ENCODE assay signal across 1 cellular context in the genomic region with DNA sequence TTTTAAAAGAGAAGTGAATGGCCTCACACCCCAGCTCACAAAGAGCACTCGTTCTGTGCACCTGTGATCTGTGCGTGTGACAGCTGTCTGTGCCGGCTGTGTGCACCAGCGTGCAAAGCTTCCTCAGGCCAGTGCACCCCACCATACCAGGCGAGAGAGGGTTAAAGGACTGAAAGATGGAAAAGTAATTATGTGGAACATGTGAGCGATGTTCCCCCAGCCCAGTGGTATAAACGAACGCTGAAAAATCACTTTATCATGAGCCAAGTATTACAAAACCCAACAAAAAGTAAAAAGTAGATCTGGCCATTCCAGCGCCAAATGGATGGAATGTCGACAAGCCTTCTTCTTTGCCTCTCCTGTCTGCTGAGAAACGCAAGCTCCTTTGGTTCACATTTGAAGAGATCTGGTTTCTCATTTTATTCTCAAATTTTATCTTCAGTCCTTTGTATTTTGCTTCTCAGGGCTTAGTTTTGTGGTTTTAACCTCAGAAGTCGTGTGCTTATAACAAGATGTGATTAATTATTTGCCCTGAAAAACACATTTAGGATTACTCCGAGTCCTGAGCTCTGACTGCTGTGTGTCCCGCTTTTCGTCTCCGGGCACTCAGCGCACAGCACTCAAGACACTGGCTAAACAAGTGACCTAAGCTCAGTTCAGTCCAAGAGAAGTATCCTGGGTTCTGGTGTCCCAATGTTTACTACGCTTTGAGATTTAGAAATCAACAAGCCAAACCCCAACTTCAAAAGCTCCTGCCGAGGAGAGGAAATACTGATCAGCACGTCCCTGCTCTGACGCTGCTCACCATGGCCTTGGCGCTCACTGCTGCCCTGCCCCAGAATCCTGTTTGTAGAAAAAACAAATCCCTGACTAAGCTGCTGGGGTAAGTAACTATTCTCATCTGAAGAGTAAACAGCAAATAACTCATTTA.
TF ChIP-seq lines count a peak whose summit lies in the region.

No MANE protein-coding gene starts in this region.

TF ChIP-seq in HepG2, 621 proteins besides CTCF, POLR2A, EP300 and RAD21 (continued from another document and continues in another):
- TF ChIP-seq ZNF121 (CRISPR knock-in tag; IDR thresholded peaks at IDR 0.05) (no peak), ZNF781 (CRISPR knock-in tag; IDR thresholded peaks at IDR 0.05; ENCODE audit: borderline replicate concordance, not compliant biosample characterization) (no peak), MATR3 (CRISPR knock-in tag; IDR thresholded peaks at IDR 0.05) (no peak), JUND (CRISPR knock-in tag; IDR thresholded peaks at IDR 0.05) (no peak), ZNF350 (CRISPR knock-in tag; IDR thresholded peaks at IDR 0.05; ENCODE audit: borderline replicate concordance, low read depth) (peak; percentile 51; the same call in 1 of the 2 replicates), HOXA3 (CRISPR knock-in tag; IDR thresholded peaks at IDR 0.05) (peak; percentile 64; the same call in 1 of the 2 replicates), ZNF614 (CRISPR knock-in tag; IDR thresholded peaks at IDR 0.05; ENCODE audit: borderline replicate concordance) (peak; percentile 58; the same call in 1 of the 2 replicates), SETDB1 (CRISPR knock-in tag; IDR thresholded peaks at IDR 0.05; ENCODE audit: borderline replicate concordance) (no peak), TEAD2 (CRISPR knock-in tag; IDR thresholded peaks at IDR 0.05) (no peak), IRF2 (CRISPR knock-in tag; IDR thresholded peaks at IDR 0.05) (no peak), MAFK (conservative IDR thresholded peaks at IDR 0.05 in 1 of 2, IDR thresholded peaks at IDR 0.05 in 1 of 2; ENCODE audit: low read length in 2 of 2) (no peak), ZNF224 (CRISPR knock-in tag; IDR thresholded peaks at IDR 0.05) (no peak), ISL2 (CRISPR knock-in tag; IDR thresholded peaks at IDR 0.05) (peak; percentile 63; the same call in 1 of the 2 replicates), ZSCAN29 (CRISPR knock-in tag; conservative IDR thresholded peaks at IDR 0.05) (no peak), SRSF9 (IDR thresholded peaks at IDR 0.05; ENCODE audit: borderline replicate concordance, insufficient read depth, low read depth, low read length, poor library complexity, severe bottlenecking) (no peak), CENPX (CRISPR knock-in tag; IDR thresholded peaks at IDR 0.05) (no peak), ZNF746 (CRISPR knock-in tag; IDR thresholded peaks at IDR 0.05) (no peak), ZNF564 (CRISPR knock-in tag; IDR thresholded peaks at IDR 0.05) (no peak), ETV5 (CRISPR knock-in tag; IDR thresholded peaks at IDR 0.05; ENCODE audit: borderline replicate concordance) (peak; percentile 46; the same call in 1 of the 2 replicates), TOPORS (CRISPR knock-in tag; IDR thresholded peaks at IDR 0.05) (no peak), ZNF556 (CRISPR knock-in tag; IDR thresholded peaks at IDR 0.05; ENCODE audit: borderline replicate concordance) (0 out of 2 replicates have a peak, but pooled peaks have one; percentile 44), ZNF652 (CRISPR knock-in tag; IDR thresholded peaks at IDR 0.05; ENCODE audit: borderline replicate concordance, low read depth) (0 out of 2 replicates have a peak, but pooled peaks have one; percentile 17), ARNTL (CRISPR knock-in tag; IDR thresholded peaks at IDR 0.05) (no peak; the same call in none of the 2 replicates), ZNF558 (CRISPR knock-in tag; IDR thresholded peaks at IDR 0.05; ENCODE audit: borderline replicate concordance) (no peak), ZNF17 (CRISPR knock-in tag; IDR thresholded peaks at IDR 0.05) (no peak), ZNF292 (CRISPR knock-in tag; IDR thresholded peaks at IDR 0.05; ENCODE audit: borderline replicate concordance, low read depth) (peak; percentile 20; the same call in 1 of the 2 replicates), ZNF557 (CRISPR knock-in tag; IDR thresholded peaks at IDR 0.05) (no peak)
- TF ChIP-seq, protein P1, sequence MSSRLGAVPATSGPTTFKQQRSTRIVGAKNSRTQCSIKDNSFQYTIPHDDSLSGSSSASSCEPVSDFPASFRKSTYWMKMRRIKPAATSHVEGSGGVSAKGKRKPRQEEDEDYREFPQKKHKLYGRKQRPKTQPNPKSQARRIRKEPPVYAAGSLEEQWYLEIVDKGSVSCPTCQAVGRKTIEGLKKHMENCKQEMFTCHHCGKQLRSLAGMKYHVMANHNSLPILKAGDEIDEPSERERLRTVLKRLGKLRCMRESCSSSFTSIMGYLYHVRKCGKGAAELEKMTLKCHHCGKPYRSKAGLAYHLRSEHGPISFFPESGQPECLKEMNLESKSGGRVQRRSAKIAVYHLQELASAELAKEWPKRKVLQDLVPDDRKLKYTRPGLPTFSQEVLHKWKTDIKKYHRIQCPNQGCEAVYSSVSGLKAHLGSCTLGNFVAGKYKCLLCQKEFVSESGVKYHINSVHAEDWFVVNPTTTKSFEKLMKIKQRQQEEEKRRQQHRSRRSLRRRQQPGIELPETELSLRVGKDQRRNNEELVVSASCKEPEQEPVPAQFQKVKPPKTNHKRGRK (CRISPR knock-in tag; IDR thresholded peaks at IDR 0.05), result no peak
- TF ChIP-seq, protein P2, sequence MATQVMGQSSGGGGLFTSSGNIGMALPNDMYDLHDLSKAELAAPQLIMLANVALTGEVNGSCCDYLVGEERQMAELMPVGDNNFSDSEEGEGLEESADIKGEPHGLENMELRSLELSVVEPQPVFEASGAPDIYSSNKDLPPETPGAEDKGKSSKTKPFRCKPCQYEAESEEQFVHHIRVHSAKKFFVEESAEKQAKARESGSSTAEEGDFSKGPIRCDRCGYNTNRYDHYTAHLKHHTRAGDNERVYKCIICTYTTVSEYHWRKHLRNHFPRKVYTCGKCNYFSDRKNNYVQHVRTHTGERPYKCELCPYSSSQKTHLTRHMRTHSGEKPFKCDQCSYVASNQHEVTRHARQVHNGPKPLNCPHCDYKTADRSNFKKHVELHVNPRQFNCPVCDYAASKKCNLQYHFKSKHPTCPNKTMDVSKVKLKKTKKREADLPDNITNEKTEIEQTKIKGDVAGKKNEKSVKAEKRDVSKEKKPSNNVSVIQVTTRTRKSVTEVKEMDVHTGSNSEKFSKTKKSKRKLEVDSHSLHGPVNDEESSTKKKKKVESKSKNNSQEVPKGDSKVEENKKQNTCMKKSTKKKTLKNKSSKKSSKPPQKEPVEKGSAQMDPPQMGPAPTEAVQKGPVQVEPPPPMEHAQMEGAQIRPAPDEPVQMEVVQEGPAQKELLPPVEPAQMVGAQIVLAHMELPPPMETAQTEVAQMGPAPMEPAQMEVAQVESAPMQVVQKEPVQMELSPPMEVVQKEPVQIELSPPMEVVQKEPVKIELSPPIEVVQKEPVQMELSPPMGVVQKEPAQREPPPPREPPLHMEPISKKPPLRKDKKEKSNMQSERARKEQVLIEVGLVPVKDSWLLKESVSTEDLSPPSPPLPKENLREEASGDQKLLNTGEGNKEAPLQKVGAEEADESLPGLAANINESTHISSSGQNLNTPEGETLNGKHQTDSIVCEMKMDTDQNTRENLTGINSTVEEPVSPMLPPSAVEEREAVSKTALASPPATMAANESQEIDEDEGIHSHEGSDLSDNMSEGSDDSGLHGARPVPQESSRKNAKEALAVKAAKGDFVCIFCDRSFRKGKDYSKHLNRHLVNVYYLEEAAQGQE (IDR thresholded peaks at IDR 0.05; ENCODE audit: borderline replicate concordance in 1 of 2, low read depth in 1 of 2, low read length in 2 of 2), result no peak
- TF ChIP-seq, protein P3, sequence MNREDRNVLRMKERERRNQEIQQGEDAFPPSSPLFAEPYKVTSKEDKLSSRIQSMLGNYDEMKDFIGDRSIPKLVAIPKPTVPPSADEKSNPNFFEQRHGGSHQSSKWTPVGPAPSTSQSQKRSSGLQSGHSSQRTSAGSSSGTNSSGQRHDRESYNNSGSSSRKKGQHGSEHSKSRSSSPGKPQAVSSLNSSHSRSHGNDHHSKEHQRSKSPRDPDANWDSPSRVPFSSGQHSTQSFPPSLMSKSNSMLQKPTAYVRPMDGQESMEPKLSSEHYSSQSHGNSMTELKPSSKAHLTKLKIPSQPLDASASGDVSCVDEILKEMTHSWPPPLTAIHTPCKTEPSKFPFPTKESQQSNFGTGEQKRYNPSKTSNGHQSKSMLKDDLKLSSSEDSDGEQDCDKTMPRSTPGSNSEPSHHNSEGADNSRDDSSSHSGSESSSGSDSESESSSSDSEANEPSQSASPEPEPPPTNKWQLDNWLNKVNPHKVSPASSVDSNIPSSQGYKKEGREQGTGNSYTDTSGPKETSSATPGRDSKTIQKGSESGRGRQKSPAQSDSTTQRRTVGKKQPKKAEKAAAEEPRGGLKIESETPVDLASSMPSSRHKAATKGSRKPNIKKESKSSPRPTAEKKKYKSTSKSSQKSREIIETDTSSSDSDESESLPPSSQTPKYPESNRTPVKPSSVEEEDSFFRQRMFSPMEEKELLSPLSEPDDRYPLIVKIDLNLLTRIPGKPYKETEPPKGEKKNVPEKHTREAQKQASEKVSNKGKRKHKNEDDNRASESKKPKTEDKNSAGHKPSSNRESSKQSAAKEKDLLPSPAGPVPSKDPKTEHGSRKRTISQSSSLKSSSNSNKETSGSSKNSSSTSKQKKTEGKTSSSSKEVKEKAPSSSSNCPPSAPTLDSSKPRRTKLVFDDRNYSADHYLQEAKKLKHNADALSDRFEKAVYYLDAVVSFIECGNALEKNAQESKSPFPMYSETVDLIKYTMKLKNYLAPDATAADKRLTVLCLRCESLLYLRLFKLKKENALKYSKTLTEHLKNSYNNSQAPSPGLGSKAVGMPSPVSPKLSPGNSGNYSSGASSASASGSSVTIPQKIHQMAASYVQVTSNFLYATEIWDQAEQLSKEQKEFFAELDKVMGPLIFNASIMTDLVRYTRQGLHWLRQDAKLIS (CRISPR knock-in tag; IDR thresholded peaks at IDR 0.05), result no peak
- TF ChIP-seq, protein P4, sequence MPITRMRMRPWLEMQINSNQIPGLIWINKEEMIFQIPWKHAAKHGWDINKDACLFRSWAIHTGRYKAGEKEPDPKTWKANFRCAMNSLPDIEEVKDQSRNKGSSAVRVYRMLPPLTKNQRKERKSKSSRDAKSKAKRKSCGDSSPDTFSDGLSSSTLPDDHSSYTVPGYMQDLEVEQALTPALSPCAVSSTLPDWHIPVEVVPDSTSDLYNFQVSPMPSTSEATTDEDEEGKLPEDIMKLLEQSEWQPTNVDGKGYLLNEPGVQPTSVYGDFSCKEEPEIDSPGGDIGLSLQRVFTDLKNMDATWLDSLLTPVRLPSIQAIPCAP (CRISPR knock-in tag; IDR thresholded peaks at IDR 0.05; ENCODE audit: low read depth), result no peak
- TF ChIP-seq, protein P5, sequence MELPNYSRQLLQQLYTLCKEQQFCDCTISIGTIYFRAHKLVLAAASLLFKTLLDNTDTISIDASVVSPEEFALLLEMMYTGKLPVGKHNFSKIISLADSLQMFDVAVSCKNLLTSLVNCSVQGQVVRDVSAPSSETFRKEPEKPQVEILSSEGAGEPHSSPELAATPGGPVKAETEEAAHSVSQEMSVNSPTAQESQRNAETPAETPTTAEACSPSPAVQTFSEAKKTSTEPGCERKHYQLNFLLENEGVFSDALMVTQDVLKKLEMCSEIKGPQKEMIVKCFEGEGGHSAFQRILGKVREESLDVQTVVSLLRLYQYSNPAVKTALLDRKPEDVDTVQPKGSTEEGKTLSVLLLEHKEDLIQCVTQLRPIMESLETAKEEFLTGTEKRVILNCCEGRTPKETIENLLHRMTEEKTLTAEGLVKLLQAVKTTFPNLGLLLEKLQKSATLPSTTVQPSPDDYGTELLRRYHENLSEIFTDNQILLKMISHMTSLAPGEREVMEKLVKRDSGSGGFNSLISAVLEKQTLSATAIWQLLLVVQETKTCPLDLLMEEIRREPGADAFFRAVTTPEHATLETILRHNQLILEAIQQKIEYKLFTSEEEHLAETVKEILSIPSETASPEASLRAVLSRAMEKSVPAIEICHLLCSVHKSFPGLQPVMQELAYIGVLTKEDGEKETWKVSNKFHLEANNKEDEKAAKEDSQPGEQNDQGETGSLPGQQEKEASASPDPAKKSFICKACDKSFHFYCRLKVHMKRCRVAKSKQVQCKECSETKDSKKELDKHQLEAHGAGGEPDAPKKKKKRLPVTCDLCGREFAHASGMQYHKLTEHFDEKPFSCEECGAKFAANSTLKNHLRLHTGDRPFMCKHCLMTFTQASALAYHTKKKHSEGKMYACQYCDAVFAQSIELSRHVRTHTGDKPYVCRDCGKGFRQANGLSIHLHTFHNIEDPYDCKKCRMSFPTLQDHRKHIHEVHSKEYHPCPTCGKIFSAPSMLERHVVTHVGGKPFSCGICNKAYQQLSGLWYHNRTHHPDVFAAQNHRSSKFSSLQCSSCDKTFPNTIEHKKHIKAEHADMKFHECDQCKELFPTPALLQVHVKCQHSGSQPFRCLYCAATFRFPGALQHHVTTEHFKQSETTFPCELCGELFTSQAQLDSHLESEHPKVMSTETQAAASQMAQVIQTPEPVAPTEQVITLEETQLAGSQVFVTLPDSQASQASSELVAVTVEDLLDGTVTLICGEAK (IDR thresholded peaks at IDR 0.05), result no peak
- TF ChIP-seq, protein P5 (CRISPR knock-in tag; IDR thresholded peaks at IDR 0.05), result no peak
- TF ChIP-seq, protein P6, sequence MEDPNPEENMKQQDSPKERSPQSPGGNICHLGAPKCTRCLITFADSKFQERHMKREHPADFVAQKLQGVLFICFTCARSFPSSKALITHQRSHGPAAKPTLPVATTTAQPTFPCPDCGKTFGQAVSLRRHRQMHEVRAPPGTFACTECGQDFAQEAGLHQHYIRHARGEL (CRISPR knock-in tag; IDR thresholded peaks at IDR 0.05), result no peak
- TF ChIP-seq, protein P7, sequence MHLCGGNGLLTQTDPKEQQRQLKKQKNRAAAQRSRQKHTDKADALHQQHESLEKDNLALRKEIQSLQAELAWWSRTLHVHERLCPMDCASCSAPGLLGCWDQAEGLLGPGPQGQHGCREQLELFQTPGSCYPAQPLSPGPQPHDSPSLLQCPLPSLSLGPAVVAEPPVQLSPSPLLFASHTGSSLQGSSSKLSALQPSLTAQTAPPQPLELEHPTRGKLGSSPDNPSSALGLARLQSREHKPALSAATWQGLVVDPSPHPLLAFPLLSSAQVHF (CRISPR knock-in tag; IDR thresholded peaks at IDR 0.05), result no peak
